In the genomic region with DNA sequence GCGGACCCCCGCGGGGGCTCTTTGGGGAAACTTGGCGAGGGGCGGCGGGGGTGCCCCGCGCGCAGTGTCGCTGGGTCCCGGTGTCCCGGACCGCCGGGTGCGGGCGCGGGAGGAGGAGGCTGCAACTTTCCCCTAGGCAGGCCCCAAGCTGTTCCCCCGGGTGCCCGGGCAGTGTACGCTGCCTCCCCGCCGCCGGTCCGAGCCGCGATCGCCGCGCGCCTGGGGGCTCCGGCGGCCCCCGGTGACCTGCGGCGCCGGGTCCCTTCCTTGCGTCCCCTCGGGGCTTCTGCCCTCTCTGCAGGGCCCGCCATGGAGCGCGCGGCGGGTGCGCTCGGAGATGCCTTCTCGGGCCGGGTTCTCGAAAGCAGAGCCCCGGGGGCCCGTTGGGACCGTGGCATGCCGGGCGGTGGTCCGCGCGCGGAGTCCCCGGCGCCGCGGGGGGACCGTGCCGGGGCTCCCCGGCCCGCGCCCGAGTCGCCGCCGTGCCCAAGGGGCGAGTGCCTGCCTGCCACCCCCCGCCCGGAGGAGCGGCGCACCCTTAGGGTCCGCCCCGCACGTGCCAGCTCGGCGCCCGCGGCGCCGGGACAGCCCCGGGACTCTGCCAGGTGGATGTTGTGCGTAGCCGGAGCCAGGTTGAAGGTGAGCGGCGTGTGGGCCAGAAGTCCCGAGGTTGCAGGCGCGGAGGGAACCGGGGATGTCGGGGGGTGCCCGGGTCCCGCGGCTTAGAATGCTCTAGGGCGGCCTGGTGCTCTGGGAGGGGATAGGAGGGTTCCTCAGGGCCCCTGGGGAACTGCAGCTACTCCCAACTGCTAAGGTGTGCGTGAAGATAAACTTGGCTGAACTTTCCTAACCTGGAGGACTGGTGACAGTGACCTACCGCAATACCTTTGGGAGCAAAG, we compare ENCODE assay signal across 1 cellular context.
TF ChIP-seq lines count a peak whose summit lies in the region.

A gene with protein sequence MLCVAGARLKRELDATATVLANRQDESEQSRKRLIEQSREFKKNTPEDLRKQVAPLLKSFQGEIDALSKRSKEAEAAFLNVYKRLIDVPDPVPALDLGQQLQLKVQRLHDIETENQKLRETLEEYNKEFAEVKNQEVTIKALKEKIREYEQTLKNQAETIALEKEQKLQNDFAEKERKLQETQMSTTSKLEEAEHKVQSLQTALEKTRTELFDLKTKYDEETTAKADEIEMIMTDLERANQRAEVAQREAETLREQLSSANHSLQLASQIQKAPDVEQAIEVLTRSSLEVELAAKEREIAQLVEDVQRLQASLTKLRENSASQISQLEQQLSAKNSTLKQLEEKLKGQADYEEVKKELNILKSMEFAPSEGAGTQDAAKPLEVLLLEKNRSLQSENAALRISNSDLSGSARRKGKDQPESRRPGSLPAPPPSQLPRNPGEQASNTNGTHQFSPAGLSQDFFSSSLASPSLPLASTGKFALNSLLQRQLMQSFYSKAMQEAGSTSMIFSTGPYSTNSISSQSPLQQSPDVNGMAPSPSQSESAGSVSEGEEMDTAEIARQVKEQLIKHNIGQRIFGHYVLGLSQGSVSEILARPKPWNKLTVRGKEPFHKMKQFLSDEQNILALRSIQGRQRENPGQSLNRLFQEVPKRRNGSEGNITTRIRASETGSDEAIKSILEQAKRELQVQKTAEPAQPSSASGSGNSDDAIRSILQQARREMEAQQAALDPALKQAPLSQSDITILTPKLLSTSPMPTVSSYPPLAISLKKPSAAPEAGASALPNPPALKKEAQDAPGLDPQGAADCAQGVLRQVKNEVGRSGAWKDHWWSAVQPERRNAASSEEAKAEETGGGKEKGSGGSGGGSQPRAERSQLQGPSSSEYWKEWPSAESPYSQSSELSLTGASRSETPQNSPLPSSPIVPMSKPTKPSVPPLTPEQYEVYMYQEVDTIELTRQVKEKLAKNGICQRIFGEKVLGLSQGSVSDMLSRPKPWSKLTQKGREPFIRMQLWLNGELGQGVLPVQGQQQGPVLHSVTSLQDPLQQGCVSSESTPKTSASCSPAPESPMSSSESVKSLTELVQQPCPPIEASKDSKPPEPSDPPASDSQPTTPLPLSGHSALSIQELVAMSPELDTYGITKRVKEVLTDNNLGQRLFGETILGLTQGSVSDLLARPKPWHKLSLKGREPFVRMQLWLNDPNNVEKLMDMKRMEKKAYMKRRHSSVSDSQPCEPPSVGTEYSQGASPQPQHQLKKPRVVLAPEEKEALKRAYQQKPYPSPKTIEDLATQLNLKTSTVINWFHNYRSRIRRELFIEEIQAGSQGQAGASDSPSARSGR (N-terminal part only) (plus strand): TSS at position 596 of the 899 bp plus-strand sequence. CDS start 14 bp downstream, at position 610.

TF ChIP-seq in endothelial cell of umbilical vein, 7 proteins besides CTCF, POLR2A, EP300 and RAD21:
- TF ChIP-seq MYC (IDR thresholded peaks at IDR 0.05; ENCODE audit: low read depth, low read length) (no peak), FOS (IDR thresholded peaks at IDR 0.05; ENCODE audit: borderline replicate concordance, insufficient read depth, low read length) (no peak), POLR2AphosphoS5 (IDR thresholded peaks at IDR 0.05; ENCODE audit: insufficient read depth, low read depth, low read length) (no peak), GATA2 (IDR thresholded peaks at IDR 0.05; ENCODE audit: insufficient read depth, insufficient read length, low read depth, low read length) (no peak), EZH2 (IDR thresholded peaks at IDR 0.05; ENCODE audit: borderline replicate concordance, low read depth, low read length, severe bottlenecking) (no peak), JUN (IDR thresholded peaks at IDR 0.05; ENCODE audit: borderline replicate concordance, insufficient read depth, insufficient read length, low read depth) (no peak)
- TF ChIP-seq, protein P1, sequence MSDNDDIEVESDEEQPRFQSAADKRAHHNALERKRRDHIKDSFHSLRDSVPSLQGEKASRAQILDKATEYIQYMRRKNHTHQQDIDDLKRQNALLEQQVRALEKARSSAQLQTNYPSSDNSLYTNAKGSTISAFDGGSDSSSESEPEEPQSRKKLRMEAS (IDR thresholded peaks at IDR 0.05; ENCODE audit: insufficient read depth, insufficient read length): no peak
